Comparison of ENCODE assay signal across 9 cellular contexts in the genomic region with DNA sequence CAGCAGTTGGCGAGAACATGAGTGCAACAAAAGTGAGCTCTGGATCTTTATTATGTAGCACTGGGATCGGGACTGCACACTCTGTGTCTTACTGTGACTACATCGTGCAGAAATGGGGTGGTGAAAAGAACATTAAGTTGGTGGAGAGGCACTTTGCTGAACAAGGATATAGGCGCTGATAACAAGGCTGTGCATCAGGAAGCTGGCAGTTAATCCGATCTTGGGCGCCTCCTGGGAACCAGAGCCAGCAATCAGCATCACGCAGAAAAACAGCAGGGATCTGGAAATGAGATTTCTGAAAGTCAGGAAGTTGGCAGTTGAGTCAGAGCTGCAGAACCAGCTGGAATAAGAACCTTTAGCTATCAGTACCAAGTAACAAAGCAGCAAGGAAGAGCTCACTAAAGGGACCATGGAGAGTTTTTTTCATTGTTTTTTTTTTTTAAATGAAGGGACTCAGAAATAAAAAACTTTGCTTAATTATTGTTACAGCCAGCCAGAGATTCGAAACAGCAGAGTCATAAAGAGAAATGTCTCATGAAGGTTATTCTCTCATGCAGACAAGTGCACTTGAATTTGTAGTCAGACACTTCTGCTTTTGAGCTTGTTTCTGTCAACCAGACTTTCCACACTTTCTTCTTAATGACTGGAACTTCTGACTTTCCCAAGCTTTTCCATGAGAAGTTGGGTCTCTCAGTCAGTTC. TPM values are rescaled to one million over a fixed set of nuclear protein-coding genes. Genes with fewer than 3 reads are reported as not detected.
A peak's percentile ranks its signal among the peaks of the same experiment; 100 is the strongest.
DNase-seq lines count a peak whose midpoint lies in the region; ATAC-seq and TF ChIP-seq lines count a peak whose summit lies in the region.
"Had no signal": no experiment of that assay in that cellular context is flagged by ENCODE, and none has a peak within 500 bp of the region (broad histone marks: within the 10 kb centered on the region; RNA-seq: fewer than 3 reads in every experiment).

No MANE protein-coding gene starts in this region.

- H3K27ac ChIP-seq in osteoblast (ENCODE audit: low read depth, low read length), result no peak overlapping the region
- no peak overlapping the region for H3K27ac ChIP-seq in prostate gland
- no peak overlapping the region for H3K27ac ChIP-seq in RWPE1
- H3K27ac ChIP-seq: 22Rv1 had no signal

- CTCF ChIA-PET in RWPE1 (lab: Yijun Ruan, JAX), result interaction anchor here (0.6 kb wide), 1 partner anchor 27 kb away, joined by 3 read pairs; no protein-coding TSS in a partner anchor

- TF ChIP-seq POLR2A in prostate gland (IDR thresholded peaks at IDR 0.05), result no peak

- ATAC-seq in HG03354 (IDR thresholded peaks at IDR 0.05; ENCODE audit: poor library complexity, severe bottlenecking, unreplicated experiment), result peak; percentile 61

- H4K20me1 ChIP-seq in osteoblast (ENCODE audit: insufficient read depth, low read length), result no peaks in the 10 kb centered on the region

- peak overlapping the region; percentile 52 for H2AFZ ChIP-seq in osteoblast (ENCODE audit: low read length)

- TF ChIP-seq CTCF in astrocyte of the cerebellum (IDR thresholded peaks at IDR 0.05; ENCODE audit: low read depth, low read length, missing control alignments), result no peak
- TF ChIP-seq CTCF in osteoblast (IDR thresholded peaks at IDR 0.05; ENCODE audit: extremely low read depth, low read depth, low read length), result no peak
- TF ChIP-seq CTCF in prostate gland (IDR thresholded peaks at IDR 0.05), result no peak
- no peak for TF ChIP-seq CTCF in RWPE1 (conservative IDR thresholded peaks at IDR 0.05; ENCODE audit: low read depth)

- H3K9me3 ChIP-seq in osteoblast (ENCODE audit: low read depth, low read length) (no peaks in the 10 kb centered on the region), prostate gland (no peaks in the 10 kb centered on the region)

- WGBS in prostate gland, result 30% methylated on average over 8 of the region's 8 CpGs

- H3K4me1 ChIP-seq in osteoblast (ENCODE audit: insufficient read depth, low read length) (peaks cover 8% of the 10 kb centered on the region), prostate gland (replicated peaks) (no peaks in the 10 kb centered on the region)

- H3K79me2 ChIP-seq in osteoblast (ENCODE audit: insufficient read depth, low read length), result no peaks in the 10 kb centered on the region

- H3K4me2 ChIP-seq in osteoblast (ENCODE audit: insufficient read depth, low read length), result peak overlapping the region; percentile 25

- H3K36me3 ChIP-seq in osteoblast (ENCODE audit: insufficient read depth, low read length) (no peaks in the 10 kb centered on the region), prostate gland (no peaks in the 10 kb centered on the region)

- in situ Hi-C loops in astrocyte of the cerebellum (cut with HindIII; ENCODE audit: low sequenced_read_pairs), result no loop called here

- H3K27me3 ChIP-seq in osteoblast (ENCODE audit: insufficient read depth, low read length) (no peaks in the 10 kb centered on the region), prostate gland (replicated peaks; ENCODE audit: insufficient read depth) (no peaks in the 10 kb centered on the region)

- POLR2A ChIA-PET in RWPE1 (lab: Yijun Ruan, JAX; ENCODE audit: low non-redundant PET), result no interaction called here

- intact Hi-C loops in prostate gland (cut with DNase I), result no loop called here

- DNase-seq in DMS 273 (lab: John Stamatoyannopoulos, UW; ENCODE audit: unreplicated experiment) (peak; percentile 33), DMS 273 treated with DMSO at 0.1 percent for 48 hours (lab: John Stamatoyannopoulos, UW) (no peak), astrocyte of the cerebellum (ENCODE audit: low read depth) (peak; percentile 26), osteoblast (ENCODE audit: insufficient read length, low spot score, missing footprints) (peak; percentile 56), prostate gland (ENCODE audit: low spot score) (no peak), RWPE1 (ENCODE audit: low spot score) (no peak)
- no peak for DNase-seq in activated CD4-positive, CD25-positive, alpha-beta regulatory T cell treated with anti-CD3 and anti-CD28 coated beads, Interleukin-2, amount 50 U/mL, for 72 hours

- no peak overlapping the region for H3K4me3 ChIP-seq in astrocyte of the cerebellum (ENCODE audit: low read depth, low read length)
- H3K4me3 ChIP-seq in osteoblast (ENCODE audit: insufficient read depth, low read length), result no peak overlapping the region
- no peak overlapping the region for H3K4me3 ChIP-seq in prostate gland

RNA-seq across cellular contexts. Expression of a gene that starts 22.8 kb away (rescaled TPM):
- total RNA-seq in osteoblast, result 0.29 and 0.36 TPM in 2 replicates
- total RNA-seq in prostate gland, result under 1 TPM; 0.09 to 0.74 TPM

Comparison
In these comparisons a context has a peak if more than half of its experiments do, and no peak if none do; other contexts are left out.
1. DNase-seq: peak in DMS 273 (single experiment), astrocyte of the cerebellum (single experiment) and osteoblast (single experiment); none in DMS 273 treated with DMSO at 0.1 percent for 48 hours (single experiment), prostate gland (single experiment), RWPE1 (single experiment) and activated CD4-positive, CD25-positive, alpha-beta regulatory T cell treated with anti-CD3 and anti-CD28 coated beads, Interleukin-2, amount 50 U/mL, for 72 hours (single experiment).